In genomic region chr15:84891339-84891738, GRCh38 we compare ENCODE assay signal across 6 cellular contexts. TPM values are rescaled to one million over a fixed set of nuclear protein-coding genes. Genes with fewer than 3 reads are reported as not detected.
"Had no signal": no experiment of that assay in that cellular context is flagged by ENCODE, and none has a peak within 500 bp of the region (broad histone marks: within the 10 kb centered on the region; RNA-seq: fewer than 3 reads in every experiment).

No MANE protein-coding gene starts in this region.

- H3K27ac Mint-ChIP-seq: GM23338 had no signal

- H3K4me3 Mint-ChIP-seq: GM23338, H9 had no signal

- DNase-seq: H9, HCEC 1CT, IMR-90 had no signal

- H3K4me3 ChIP-seq: GM23338, K562 had no signal

- ATAC-seq: GM23338, K562 had no signal

- H3K9me3 Mint-ChIP-seq: GM23338, H9 had no signal

RNA-seq across cellular contexts. Expression of gene SLC28A1, which starts 6.9 kb away (rescaled TPM):
- total RNA-seq: GM23338, H1, IMR-90, K562 had no signal
- polyA plus RNA-seq: GM23338, IMR-90 had no signal
